ENCODE assay signal across 19 cellular contexts in the genomic region with DNA sequence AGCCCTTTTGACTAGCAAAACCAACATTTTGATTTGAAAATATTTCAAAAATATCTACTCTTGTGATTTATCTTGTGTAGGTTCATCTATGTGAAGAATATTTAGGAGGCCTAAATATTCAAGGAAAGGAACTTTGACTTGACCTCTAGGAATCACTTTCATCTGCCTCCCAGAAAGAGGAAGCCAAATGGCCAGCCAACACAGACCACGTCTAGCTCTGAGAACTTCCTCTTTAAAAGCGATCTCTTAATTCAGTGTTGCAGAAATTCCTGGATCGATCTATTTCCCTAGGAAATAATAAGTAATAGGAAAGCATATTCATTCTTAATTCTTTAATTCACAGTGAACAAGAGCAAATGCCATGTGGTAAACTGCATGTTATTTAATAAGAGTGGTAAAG. TPM values are rescaled to one million over a fixed set of nuclear protein-coding genes. Genes with fewer than 3 reads are reported as not detected.
"Had no signal": no experiment of that assay in that cellular context is flagged by ENCODE, and none has a peak within 500 bp of the region (broad histone marks: within the 10 kb centered on the region; RNA-seq: fewer than 3 reads in every experiment).

No MANE protein-coding gene starts in this region.

- H3K36me3 Mint-ChIP-seq: activated naive CD8-positive, alpha-beta T cell; naive thymus-derived CD4-positive, alpha-beta T cell; type B pancreatic cell had no signal

- ATAC-seq: body of pancreas; esophagus mucosa; mucosa of descending colon; naive thymus-derived CD4-positive, alpha-beta T cell; stimulated activated naive CD8-positive, alpha-beta T cell treated with anti-CD3 and anti-CD28 coated beads, Interleukin-15, amount 100 ng/mL, for 72 hours had no signal

- H3K27ac Mint-ChIP-seq: activated naive CD8-positive, alpha-beta T cell; activated T-cell treated with anti-CD3 and anti-CD28 coated beads, Interleukin-2, amount 50 U/mL, for 24 hours; naive thymus-derived CD4-positive, alpha-beta T cell; stimulated activated naive CD8-positive, alpha-beta T cell treated with anti-CD3 and anti-CD28 coated beads, Interleukin-15, amount 100 ng/mL, for 72 hours; type B pancreatic cell had no signal

- DNase-seq: activated CD4-positive, alpha-beta T cell treated with anti-CD3 and anti-CD28 coated beads, Interleukin-2, amount 50 U/mL, for 48 hours; activated CD4-positive, CD25-positive, alpha-beta regulatory T cell treated with anti-CD3 and anti-CD28 coated beads, Interleukin-2, amount 50 U/mL, for 72 hours; activated effector memory CD4-positive, alpha-beta T cell treated with anti-CD3 and anti-CD28 coated beads, Interleukin-2, amount 50 U/mL, for 16 hours; activated T-cell treated with anti-CD3 and anti-CD28 coated beads, Interleukin-2, amount 50 U/mL, for 24 hours; amniotic stem cell; body of pancreas; central memory CD4-positive, alpha-beta T cell; colonic mucosa; islet precursor cell; naive thymus-derived CD4-positive, alpha-beta T cell; ovary; sigmoid colon; spleen; stimulated activated naive CD8-positive, alpha-beta T cell treated with anti-CD3 and anti-CD28 coated beads, Interleukin-15, amount 100 ng/mL, for 72 hours had no signal

- H3K27ac ChIP-seq: body of pancreas, colonic mucosa, ovary, sigmoid colon, spleen had no signal

- H3K4me1 ChIP-seq: body of pancreas, colonic mucosa, sigmoid colon had no signal

- H3K4me3 ChIP-seq: body of pancreas, colonic mucosa, mucosa of descending colon, ovary, sigmoid colon, spleen had no signal

- H3K4me1 Mint-ChIP-seq: naive thymus-derived CD4-positive, alpha-beta T cell; stimulated activated naive CD8-positive, alpha-beta T cell treated with anti-CD3 and anti-CD28 coated beads, Interleukin-15, amount 100 ng/mL, for 72 hours had no signal

- H3K27me3 ChIP-seq: body of pancreas, colonic mucosa, ovary, sigmoid colon had no signal

- H3K9me3 ChIP-seq: body of pancreas, colonic mucosa, mucosa of descending colon, sigmoid colon had no signal

- H3K9me3 Mint-ChIP-seq: activated T-cell treated with anti-CD3 and anti-CD28 coated beads, Interleukin-2, amount 50 U/mL, for 24 hours; type B pancreatic cell had no signal

- H3K4me3 Mint-ChIP-seq: activated naive CD8-positive, alpha-beta T cell; activated T-cell treated with anti-CD3 and anti-CD28 coated beads, Interleukin-2, amount 50 U/mL, for 24 hours; naive thymus-derived CD4-positive, alpha-beta T cell; stimulated activated naive CD8-positive, alpha-beta T cell treated with anti-CD3 and anti-CD28 coated beads, Interleukin-15, amount 100 ng/mL, for 72 hours; type B pancreatic cell had no signal

- H3K36me3 ChIP-seq: colonic mucosa, ovary, sigmoid colon, spleen had no signal

RNA-seq across cellular contexts. Expression of a gene that starts 9.6 kb away (rescaled TPM):
- total RNA-seq: naive thymus-derived CD4-positive, alpha-beta T cell; T-helper 2 cell treated with Interferon-gamma antibody and Interleukin-4, amounts not matched to agents 100 ng/mL and 5 ng/mL, for 36 hours had no signal
- polyA plus RNA-seq: naive thymus-derived CD4-positive, alpha-beta T cell had no signal
